In genomic region chr17:63600569-63601438, GRCh38 we compare ENCODE assay signal across 1 cellular context.
TF ChIP-seq lines count a peak whose summit lies in the region.

TACO1 (plus strand) TSS chr17:63600895; CDS start chr17:63601084, 189 bp downstream.

TF ChIP-seq in HepG2, 621 proteins besides CTCF, POLR2A, EP300 and RAD21 (continued from another document and continues in another):
- TF ChIP-seq RERE (CRISPR knock-in tag; IDR thresholded peaks at IDR 0.05; ENCODE audit: low read depth) (peak; percentile 58; the same call in 1 of the 2 replicates), GMEB1 (CRISPR knock-in tag; IDR thresholded peaks at IDR 0.05; ENCODE audit: borderline replicate concordance) (peak; percentile 74; the same call in 1 of the 2 replicates), ERF (CRISPR knock-in tag; IDR thresholded peaks at IDR 0.05) (peak; percentile 95), SMARCE1 (IDR thresholded peaks at IDR 0.05; ENCODE audit: borderline replicate concordance) (no peak), MEIS2 (CRISPR knock-in tag; IDR thresholded peaks at IDR 0.05) (peak; percentile 85), HOXA7 (CRISPR knock-in tag; IDR thresholded peaks at IDR 0.05) (no peak), ELK4 (CRISPR knock-in tag; IDR thresholded peaks at IDR 0.05; ENCODE audit: borderline replicate concordance) (peak; percentile 77; the same call in 1 of the 2 replicates), ZSCAN25 (CRISPR knock-in tag; IDR thresholded peaks at IDR 0.05) (peak; percentile 86), ZSCAN9 (CRISPR knock-in tag; IDR thresholded peaks at IDR 0.05; ENCODE audit: borderline replicate concordance) (peak; percentile 97), ZNF124 (CRISPR knock-in tag; IDR thresholded peaks at IDR 0.05) (peak; percentile 99), NR0B2 (CRISPR knock-in tag; IDR thresholded peaks at IDR 0.05) (peak; percentile 78; the same call in 1 of the 2 replicates), ONECUT2 (CRISPR knock-in tag; IDR thresholded peaks at IDR 0.05) (0 out of 2 replicates have a peak, but pooled peaks have one; percentile 56), HNRNPH1 (optimal IDR thresholded peaks at IDR 0.05; ENCODE audit: low read depth, low read length) (no peak), PATZ1 (CRISPR knock-in tag; IDR thresholded peaks at IDR 0.05) (peak; percentile 87), ARHGAP35 (CRISPR knock-in tag; IDR thresholded peaks at IDR 0.05; ENCODE audit: borderline replicate concordance) (peak; percentile 75; the same call in 1 of the 2 replicates), ZNF530 (CRISPR knock-in tag; IDR thresholded peaks at IDR 0.05; ENCODE audit: low read depth) (peak; percentile 54; the same call in 1 of the 2 replicates), ATF2 (CRISPR knock-in tag; IDR thresholded peaks at IDR 0.05) (peak; percentile 94), BRD4 (CRISPR knock-in tag; IDR thresholded peaks at IDR 0.05) (peak; percentile 99), ZNF782 (CRISPR knock-in tag; IDR thresholded peaks at IDR 0.05; ENCODE audit: borderline replicate concordance) (peak; percentile 96), NR2F6 (IDR thresholded peaks at IDR 0.05) (peak; percentile 80; the same call in 1 of the 2 replicates), NR2F6 (CRISPR knock-in tag; IDR thresholded peaks at IDR 0.05) (peak; percentile 88), XBP1 (CRISPR knock-in tag; IDR thresholded peaks at IDR 0.05) (peak; percentile 29; the same call in 1 of the 2 replicates), ZNF275 (CRISPR knock-in tag; IDR thresholded peaks at IDR 0.05; ENCODE audit: borderline replicate concordance) (peak; percentile 95; the same call in 1 of the 2 replicates), PITX1 (CRISPR knock-in tag; IDR thresholded peaks at IDR 0.05) (peak; percentile 87; the same call in 1 of the 2 replicates), TSC22D2 (CRISPR knock-in tag; IDR thresholded peaks at IDR 0.05; ENCODE audit: borderline replicate concordance) (peak; percentile 76; the same call in 1 of the 2 replicates), ZNF720 (CRISPR knock-in tag; IDR thresholded peaks at IDR 0.05) (0 out of 2 replicates have a peak, but pooled peaks have one; percentile 88), ZSCAN5A (CRISPR knock-in tag; IDR thresholded peaks at IDR 0.05; ENCODE audit: borderline replicate concordance) (peak; percentile 85; the same call in 1 of the 2 replicates), HNF1B (CRISPR knock-in tag; IDR thresholded peaks at IDR 0.05) (peak; percentile 92), MYNN (CRISPR knock-in tag; IDR thresholded peaks at IDR 0.05; ENCODE audit: low read depth) (peak; percentile 96), EED (CRISPR knock-in tag; IDR thresholded peaks at IDR 0.05) (peak; percentile 62; the same call in 1 of the 2 replicates), ETV6 (CRISPR knock-in tag; conservative IDR thresholded peaks at IDR 0.05) (peak; percentile 98), TAF1 (CRISPR knock-in tag; IDR thresholded peaks at IDR 0.05) (peak; percentile 97), FOXO1 (CRISPR knock-in tag; IDR thresholded peaks at IDR 0.05) (peak; percentile 94), NCOA5 (CRISPR knock-in tag; IDR thresholded peaks at IDR 0.05) (0 out of 2 replicates have a peak, but pooled peaks have one; percentile 88), GTF2F1 (IDR thresholded peaks at IDR 0.05; ENCODE audit: low read length) (peak; percentile 74; the same call in 1 of the 2 replicates), TFE3 (CRISPR knock-in tag; IDR thresholded peaks at IDR 0.05) (peak; percentile 90), ZNF180 (CRISPR knock-in tag; IDR thresholded peaks at IDR 0.05; ENCODE audit: borderline replicate concordance, low read depth) (peak; percentile 91; the same call in 1 of the 2 replicates), TRIM22 (IDR thresholded peaks at IDR 0.05) (no peak), ZFP36L2 (CRISPR knock-in tag; IDR thresholded peaks at IDR 0.05) (peak; percentile 95), SIN3A (IDR thresholded peaks at IDR 0.05; ENCODE audit: borderline replicate concordance, low read depth, low read length) (peak; percentile 97)
